In the genomic region with DNA sequence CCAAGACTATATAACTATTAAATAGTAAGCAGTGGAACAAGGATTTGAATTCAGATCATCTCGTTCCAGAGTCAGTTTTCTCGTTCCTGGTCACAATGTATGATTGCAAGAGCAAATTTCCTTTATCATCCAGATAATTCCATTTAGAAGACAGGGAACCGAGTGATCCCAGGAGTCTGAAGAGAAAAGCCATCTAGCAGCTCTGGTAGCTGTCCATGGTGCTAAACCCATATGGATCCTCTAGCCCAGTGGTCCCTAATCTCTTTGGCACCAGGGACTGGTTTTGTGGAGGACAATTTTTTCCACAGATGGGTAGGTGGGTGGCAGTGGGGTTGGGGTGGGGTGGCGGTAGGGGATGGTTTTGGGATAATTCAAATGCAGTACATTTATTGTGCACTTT, we compare ENCODE assay signal across 15 cellular contexts.
DNase-seq lines count a peak whose midpoint lies in the region; ATAC-seq and TF ChIP-seq lines count a peak whose summit lies in the region.
"Had no signal": no experiment of that assay in that cellular context is flagged by ENCODE, and none has a peak within 500 bp of the region (broad histone marks: within the 10 kb centered on the region; RNA-seq: fewer than 3 reads in every experiment).

No MANE protein-coding gene starts in this region.

- no peak for TF ChIP-seq POLR2A in IMR-90 (IDR thresholded peaks at IDR 0.05; ENCODE audit: low read depth, low read length)

- no CpG with 5 or more reads among the region's 4 CpGs for WGBS in IMR-90 (ENCODE audit: extremely low coverage in 2 of 2, insufficient read length in 1 of 2), 2 experiments

- no peak overlapping the region for H2AFZ ChIP-seq in IMR-90 (replicated peaks; ENCODE audit: low read length, poor library complexity)

- H4K8ac ChIP-seq in IMR-90 (ENCODE audit: low read depth in 2 of 2, low read length in 2 of 2), result no peak overlapping the region

- no peak overlapping the region for H2AK5ac ChIP-seq in IMR-90 (ENCODE audit: low read depth, low read length)

- no peak overlapping the region for H2AK9ac ChIP-seq in IMR-90 (replicated peaks; ENCODE audit: low read depth, low read length, poor library complexity)

- H3K23ac ChIP-seq in IMR-90 (ENCODE audit: low read depth, low read length), result no peak overlapping the region

- ATAC-seq in IMR-90 (ENCODE audit: low read depth) (no peak), HG03095 (IDR thresholded peaks at IDR 0.05; ENCODE audit: unreplicated experiment) (no peak), HG02852 (IDR thresholded peaks at IDR 0.05; ENCODE audit: unreplicated experiment) (no peak)

- no peak overlapping the region for H3K56ac ChIP-seq in IMR-90 (ENCODE audit: extremely low read depth, insufficient read depth, low read length)

- H3K9me3 ChIP-seq in AG04450 (ENCODE audit: control insufficient read depth, insufficient read depth, low read length) (no peaks in the 10 kb centered on the region), IMR-90 (ENCODE audit: control insufficient read depth, insufficient read depth, low read length) (no peaks in the 10 kb centered on the region)

- no peak overlapping the region for H4K91ac ChIP-seq in IMR-90 (ENCODE audit: insufficient read depth, low read depth, low read length)

- H2BK5ac ChIP-seq in IMR-90 (ENCODE audit: low read depth, low read length, poor library complexity, severe bottlenecking), result no peak overlapping the region

- TF ChIP-seq CTCF in AG04450 (IDR thresholded peaks at IDR 0.05; ENCODE audit: low read depth, low read length) (no peak), IMR-90 (conservative IDR thresholded peaks at IDR 0.05; ENCODE audit: low read depth, low read length) (no peak), astrocyte of the cerebellum (IDR thresholded peaks at IDR 0.05; ENCODE audit: low read depth, low read length, missing control alignments) (no peak)

- in situ Hi-C loops in IMR-90 (cut with MboI; ENCODE audit: low sequenced_read_pairs) (no loop called here), astrocyte of the cerebellum (cut with HindIII; ENCODE audit: low sequenced_read_pairs) (no loop called here)

- no peak overlapping the region for H3K9ac ChIP-seq in IMR-90 (ENCODE audit: low read depth, low read length)

- no peaks in the 10 kb centered on the region for H3K36me3 ChIP-seq in IMR-90 (ENCODE audit: control insufficient read depth, insufficient read depth, low read length)
- H3K36me3 ChIP-seq: esophagus squamous epithelium had no signal

- no peak overlapping the region for H2BK20ac ChIP-seq in IMR-90 (ENCODE audit: low read depth, low read length)

- BruUV-seq in IMR-90 (replicated peaks; lab: Mats Ljungman, UMichigan), result no TSS peak

- no peak overlapping the region for H3K14ac ChIP-seq in IMR-90 (replicated peaks; ENCODE audit: low read depth, low read length)

- H3K9me1 ChIP-seq in IMR-90 (ENCODE audit: insufficient read depth, low read length), result no peaks in the 10 kb centered on the region

- TF ChIP-seq RAD21 in IMR-90 (IDR thresholded peaks at IDR 0.05; ENCODE audit: low read length), result no peak

- no peak overlapping the region for H2BK120ac ChIP-seq in IMR-90 (ENCODE audit: low read depth, low read length)

- intact Hi-C loops in IMR-90 (cut with micrococcal nuclease), result no loop called here

- DNase-seq in AG04450 (ENCODE audit: low read depth, low spot score) (peak; percentile 4), IMR-90 (peak; percentile 23), astrocyte of the cerebellum (ENCODE audit: low read depth) (peak; percentile 18), glomerular visceral epithelial cell (ENCODE audit: extremely low spot score) (peak; percentile 3), HPDE6-E6E7 (ENCODE audit: extremely low spot score) (no peak), SKM-1 treated with dmso at 0.1 percent for 144 hours (lab: John Stamatoyannopoulos, UW; ENCODE audit: unreplicated experiment) (no peak)
- DNase-seq: activated CD4-positive, alpha-beta T cell treated with anti-CD3 and anti-CD28 coated beads, Interleukin-2, amount 50 U/mL, for 48 hours; caudate nucleus; esophagus squamous epithelium; NCI-H1048; NCI-H446; stimulated activated CD4-positive, alpha-beta T cell treated with anti-CD3 and anti-CD28 coated beads, Interleukin-4, amount 100 ng/mL, for 24 hours; stimulated activated naive CD4-positive, alpha-beta T cell had no signal

- no peaks in the 10 kb centered on the region for H3K4me1 ChIP-seq in IMR-90 (ENCODE audit: control insufficient read depth, insufficient read depth, low read length)
- H3K4me1 ChIP-seq: esophagus squamous epithelium had no signal

- POLR2A ChIA-PET in AG04450 (lab: Yijun Ruan, JAX) (no interaction called here), IMR-90 (lab: Charles Lee; ENCODE audit: unreplicated experiment) (no interaction called here)

- no peak overlapping the region for H2BK15ac ChIP-seq in IMR-90 (ENCODE audit: low read depth, low read length)

- H3K27me3 ChIP-seq in AG04450 (ENCODE audit: control insufficient read depth, insufficient read depth, low read length) (peaks cover 6% of the 10 kb centered on the region), IMR-90 (ENCODE audit: control insufficient read depth, insufficient read depth, low read length) (no peaks in the 10 kb centered on the region)

- no peaks in the 10 kb centered on the region for H4K20me1 ChIP-seq in IMR-90 (ENCODE audit: insufficient read depth, low read length)

- no peak overlapping the region for H3K4me2 ChIP-seq in IMR-90 (ENCODE audit: low read depth, low read length)

- no peak overlapping the region for H4K5ac ChIP-seq in IMR-90 (ENCODE audit: low read depth, low read length)

- no peaks in the 10 kb centered on the region for H3K79me1 ChIP-seq in IMR-90 (ENCODE audit: low read depth in 1 of 2, low read length in 2 of 2)

- H3K18ac ChIP-seq in IMR-90 (ENCODE audit: low read depth, low read length), result no peak overlapping the region

- H3K4ac ChIP-seq in IMR-90 (ENCODE audit: low read depth, low read length), result no peak overlapping the region

- no peak overlapping the region for H3K27ac ChIP-seq in AG04450 (ENCODE audit: low read depth, low read length)
- H3K27ac ChIP-seq in IMR-90 (ENCODE audit: insufficient read depth, low read length), result no peak overlapping the region
- H3K27ac ChIP-seq: esophagus squamous epithelium had no signal

- H3K4me3 ChIP-seq in AG04450 (ENCODE audit: low read depth, low read length) (no peak overlapping the region), IMR-90 (ENCODE audit: insufficient read depth, low read depth, low read length) (no peak overlapping the region), astrocyte of the cerebellum (ENCODE audit: low read depth, low read length) (no peak overlapping the region)
- H3K4me3 ChIP-seq: esophagus squamous epithelium had no signal

- CTCF ChIA-PET in AG04450 (lab: Charles Lee) (no interaction called here), IMR-90 (lab: Yijun Ruan, JAX) (no interaction called here)

- dilution Hi-C loops in IMR-90 (cut with HindIII; ENCODE audit: low sequenced_read_pairs, unreplicated experiment), result no loop called here

TF ChIP-seq in IMR-90, 13 proteins besides CTCF, POLR2A, EP300 and RAD21:
- no peak for TF ChIP-seq CEBPB (IDR thresholded peaks at IDR 0.05; ENCODE audit: low read depth, low read length)

Comparison
In these comparisons a context has a peak if more than half of its experiments do, and no peak if none do; other contexts are left out.
1. DNase-seq: peak in AG04450 (single experiment), IMR-90 (single experiment), astrocyte of the cerebellum (single experiment) and glomerular visceral epithelial cell (single experiment); none in HPDE6-E6E7 (single experiment) and SKM-1 treated with dmso at 0.1 percent for 144 hours (single experiment).